In genomic region chr20:11001767-11002540, GRCh38 we compare ENCODE assay signal across 1 cellular context.
TF ChIP-seq lines count a peak whose summit lies in the region.

No MANE protein-coding gene starts in this region.

TF ChIP-seq in HCT116, 20 proteins besides CTCF, POLR2A, EP300 and RAD21 (continued from another document):
- TF ChIP-seq, protein P1, sequence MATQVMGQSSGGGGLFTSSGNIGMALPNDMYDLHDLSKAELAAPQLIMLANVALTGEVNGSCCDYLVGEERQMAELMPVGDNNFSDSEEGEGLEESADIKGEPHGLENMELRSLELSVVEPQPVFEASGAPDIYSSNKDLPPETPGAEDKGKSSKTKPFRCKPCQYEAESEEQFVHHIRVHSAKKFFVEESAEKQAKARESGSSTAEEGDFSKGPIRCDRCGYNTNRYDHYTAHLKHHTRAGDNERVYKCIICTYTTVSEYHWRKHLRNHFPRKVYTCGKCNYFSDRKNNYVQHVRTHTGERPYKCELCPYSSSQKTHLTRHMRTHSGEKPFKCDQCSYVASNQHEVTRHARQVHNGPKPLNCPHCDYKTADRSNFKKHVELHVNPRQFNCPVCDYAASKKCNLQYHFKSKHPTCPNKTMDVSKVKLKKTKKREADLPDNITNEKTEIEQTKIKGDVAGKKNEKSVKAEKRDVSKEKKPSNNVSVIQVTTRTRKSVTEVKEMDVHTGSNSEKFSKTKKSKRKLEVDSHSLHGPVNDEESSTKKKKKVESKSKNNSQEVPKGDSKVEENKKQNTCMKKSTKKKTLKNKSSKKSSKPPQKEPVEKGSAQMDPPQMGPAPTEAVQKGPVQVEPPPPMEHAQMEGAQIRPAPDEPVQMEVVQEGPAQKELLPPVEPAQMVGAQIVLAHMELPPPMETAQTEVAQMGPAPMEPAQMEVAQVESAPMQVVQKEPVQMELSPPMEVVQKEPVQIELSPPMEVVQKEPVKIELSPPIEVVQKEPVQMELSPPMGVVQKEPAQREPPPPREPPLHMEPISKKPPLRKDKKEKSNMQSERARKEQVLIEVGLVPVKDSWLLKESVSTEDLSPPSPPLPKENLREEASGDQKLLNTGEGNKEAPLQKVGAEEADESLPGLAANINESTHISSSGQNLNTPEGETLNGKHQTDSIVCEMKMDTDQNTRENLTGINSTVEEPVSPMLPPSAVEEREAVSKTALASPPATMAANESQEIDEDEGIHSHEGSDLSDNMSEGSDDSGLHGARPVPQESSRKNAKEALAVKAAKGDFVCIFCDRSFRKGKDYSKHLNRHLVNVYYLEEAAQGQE (IDR thresholded peaks at IDR 0.05; ENCODE audit: low read depth), result no peak
